ENCODE assay signal across 8 cellular contexts in the genomic region with DNA sequence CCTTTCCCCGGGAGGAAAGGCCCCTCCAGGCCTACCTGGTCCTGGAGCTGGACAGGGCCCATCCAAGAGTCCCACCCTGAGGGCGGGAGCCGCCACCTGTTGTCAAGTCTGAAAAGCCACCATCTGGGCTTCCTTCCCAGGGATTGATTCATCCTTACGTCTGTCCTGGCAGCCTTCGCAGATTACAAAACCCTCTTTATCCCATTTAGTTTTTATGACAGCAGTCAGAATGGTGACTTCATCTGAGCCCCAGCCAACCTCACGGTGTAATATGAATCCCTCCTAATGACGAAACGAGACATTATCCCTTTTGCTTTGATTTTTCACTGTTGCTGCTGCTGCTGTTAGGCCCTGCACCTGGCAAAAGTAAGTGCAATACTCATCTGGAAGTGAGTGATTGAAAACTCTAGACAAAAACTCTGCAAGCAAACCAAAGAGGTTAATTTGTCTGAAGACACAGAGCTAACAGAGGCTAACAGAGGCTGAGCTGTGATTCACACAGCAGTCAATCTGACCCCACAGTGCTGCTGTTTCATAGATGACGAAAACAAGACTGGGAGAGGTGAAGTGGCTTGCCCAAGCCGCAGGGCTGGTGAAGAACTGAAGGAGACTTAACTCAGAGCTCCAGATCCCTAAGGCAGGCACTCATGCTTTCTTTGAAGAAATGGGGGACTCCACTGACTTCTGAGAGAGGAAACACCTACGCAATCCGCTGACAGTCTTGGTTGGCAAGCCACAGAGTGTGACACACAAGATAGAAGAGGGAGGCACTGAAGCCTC. TPM values are rescaled to one million over a fixed set of nuclear protein-coding genes. Genes with fewer than 3 reads are reported as not detected.
DNase-seq lines count a peak whose midpoint lies in the region; ATAC-seq and TF ChIP-seq lines count a peak whose summit lies in the region.

No MANE protein-coding gene starts in this region.

- ATAC-seq in GM18870 (IDR thresholded peaks at IDR 0.05; ENCODE audit: unreplicated experiment) (no peak), GM18498 (IDR thresholded peaks at IDR 0.05; ENCODE audit: unreplicated experiment) (no peak), GM18861 (IDR thresholded peaks at IDR 0.05; ENCODE audit: unreplicated experiment) (no peak)

- H3K79me2 ChIP-seq in hepatocyte: no peaks in the 10 kb centered on the region

- TF ChIP-seq POLR2A in suprapubic skin (IDR thresholded peaks at IDR 0.05): no peak

- H3K4me1 ChIP-seq in hepatocyte (ENCODE audit: insufficient read depth) (peaks cover 3% of the 10 kb centered on the region), suprapubic skin (peaks cover 52% of the 10 kb centered on the region)

- H3K36me3 ChIP-seq in hepatocyte (replicated peaks; ENCODE audit: insufficient read depth, low read depth) (no peaks in the 10 kb centered on the region), suprapubic skin (no peaks in the 10 kb centered on the region)

- H3K27me3 ChIP-seq in hepatocyte: no peaks in the 10 kb centered on the region
- no peaks in the 10 kb centered on the region for H3K27me3 ChIP-seq in suprapubic skin

- DNase-seq in DMS 273 (lab: John Stamatoyannopoulos, UW; ENCODE audit: unreplicated experiment) (peak; percentile 91), NCI-H1436 treated with DMSO at 0.1 percent for 48 hours (lab: John Stamatoyannopoulos, UW) (peak; percentile 88), T1000 (lab: John Stamatoyannopoulos, UW) (peak; percentile 76), hepatocyte (ENCODE audit: low spot score) (peak; percentile 55), suprapubic skin (ENCODE audit: low spot score in 2 of 2) (peak; percentile 87 to 91)

- H3K27ac ChIP-seq in hepatocyte (peak overlapping the region; percentile 44), suprapubic skin (peak overlapping the region; percentile 79)

- H3K4me2 ChIP-seq in hepatocyte: no peak overlapping the region

- WGBS in hepatocyte (ENCODE audit: low lambda C conversion rate, missing lambda C conversion rate): 57% methylated on average over 12 of the region's 12 CpGs
- WGBS in suprapubic skin: 23% methylated on average over 11 of the region's 12 CpGs

- no peaks in the 10 kb centered on the region for H4K20me1 ChIP-seq in hepatocyte (ENCODE audit: insufficient read depth, poor library complexity, severe bottlenecking)

- H3K9me3 ChIP-seq in hepatocyte (ENCODE audit: low read depth) (no peaks in the 10 kb centered on the region), suprapubic skin (no peaks in the 10 kb centered on the region)

- no peaks in the 10 kb centered on the region for H3K9me2 ChIP-seq in hepatocyte (replicated peaks; ENCODE audit: insufficient read depth)

- TF ChIP-seq EP300 in suprapubic skin (IDR thresholded peaks at IDR 0.05): no peak

- no peak for TF ChIP-seq CTCF in hepatocyte (IDR thresholded peaks at IDR 0.05; ENCODE audit: poor library complexity)
- TF ChIP-seq CTCF in suprapubic skin (IDR thresholded peaks at IDR 0.05): no peak

- H2AFZ ChIP-seq in hepatocyte: no peak overlapping the region

- H3K4me3 ChIP-seq in hepatocyte (no peak overlapping the region), suprapubic skin (no peak overlapping the region)

RNA-seq across cellular contexts. Expression of gene S100A7, which starts 30.0 kb away (rescaled TPM):
- total RNA-seq in hepatocyte (0.60 TPM in 1 of 2 replicates, not detected in the other), suprapubic skin (100 to 1,000 TPM in 1 of 4 donors, 10 to 100 TPM in 2, 1 to 10 TPM in 1; 5.1 to 107 (median 20.2) TPM)
- 1.0 and 2.5 TPM in 2 replicates for polyA plus RNA-seq in hepatocyte

RNA-seq across cellular contexts. Expression of gene S100A6, which starts 45.3 kb away (rescaled TPM):
- 140 and 173 TPM in 2 replicates for total RNA-seq in hepatocyte
- polyA plus RNA-seq in hepatocyte: 657 and 701 TPM in 2 replicates
- 100 to 1,000 TPM; 135 to 264 (median 241) TPM for total RNA-seq in suprapubic skin

RNA-seq across cellular contexts. Expression of gene S100A5, which starts 50.3 kb away (rescaled TPM):
- total RNA-seq in hepatocyte (not detected in 2 replicates), suprapubic skin (not detected)
- 0.54 and 1.0 TPM in 2 replicates for polyA plus RNA-seq in hepatocyte

RNA-seq across cellular contexts. Expression of gene S100A4, which starts 55.1 kb away (rescaled TPM):
- 64.1 and 101 TPM in 2 replicates for total RNA-seq in hepatocyte
- polyA plus RNA-seq in hepatocyte: 116 and 187 TPM in 2 replicates
- 100 to 1,000 TPM in 3 of 4 donors, 10 to 100 TPM in 1; 89.3 to 229 (median 175) TPM for total RNA-seq in suprapubic skin

RNA-seq across cellular contexts. Expression of gene S100A3, which starts 58.6 kb away (rescaled TPM):
- total RNA-seq in hepatocyte (2.6 and 2.7 TPM in 2 replicates), suprapubic skin (100 to 1,000 TPM in 1 of 4 donors, 10 to 100 TPM in 2, not detected in 1; 42.6 to 342 (median 88.0) TPM)
- polyA plus RNA-seq in hepatocyte: 1.9 and 6.1 TPM in 2 replicates
